Comparison of ENCODE assay signal across 8 cellular contexts in genomic region chr16:30956601-30957455, GRCh38. TPM values are rescaled to one million over a fixed set of nuclear protein-coding genes. Genes with fewer than 3 reads are reported as not detected.
A peak's percentile ranks its signal among the peaks of the same experiment; 100 is the strongest.
DNase-seq lines count a peak whose midpoint lies in the region; ATAC-seq, FAIRE-seq and TF ChIP-seq lines count a peak whose summit lies in the region.

No MANE protein-coding gene starts in this region.

- H3K36me3 Mint-ChIP-seq in activated CD4-positive, alpha-beta T cell treated with anti-CD3 and anti-CD28 coated beads, Interleukin-2, amount 10 ng/mL, durations not matched to agents 7 days and 5 days (ENCODE audit: low read depth), result peaks cover 32% of the 10 kb centered on the region

- TF ChIP-seq EP300 in HepG2 (IDR thresholded peaks at IDR 0.05; ENCODE audit: low read depth in 2 of 2, low read length in 2 of 2), result peak in 1 of 2 experiments; percentile 63; a peak in 2 of 4 replicates
- TF ChIP-seq EP300 in HepG2 (CRISPR knock-in tag; IDR thresholded peaks at IDR 0.05; ENCODE audit: borderline replicate concordance), result no peak

- peak; percentile 80 for TF ChIP-seq CTCF in HepG2 (CRISPR knock-in tag; IDR thresholded peaks at IDR 0.05)

- WGBS in HepG2 (ENCODE audit: low lambda C conversion rate), result 26% methylated on average over 35 of the region's 42 CpGs

- no peaks in the 10 kb centered on the region for H3K9me3 ChIP-seq in HepG2 (ENCODE audit: low read length)

- H3K27me3 ChIP-seq in HepG2 (ENCODE audit: control insufficient read depth in 1 of 2, insufficient read depth in 2 of 2, low read length in 2 of 2), result no peaks in the 10 kb centered on the region; a peak in 1 of 5 replicates

- TF ChIP-seq RAD21 in HepG2 (CRISPR knock-in tag; IDR thresholded peaks at IDR 0.05), result 0 out of 2 replicates have a peak, but pooled peaks have one; percentile 25

- H3K27ac Mint-ChIP-seq in activated CD4-positive, alpha-beta T cell treated with anti-CD3 and anti-CD28 coated beads, Interleukin-2, amount 10 ng/mL, durations not matched to agents 7 days and 5 days, result peak overlapping the region; percentile 100

- peak; percentile 48 for FAIRE-seq in HepG2 (lab: Jason Lieb, UNC)

- peaks cover 15% of the 10 kb centered on the region for H3K79me2 ChIP-seq in HepG2 (ENCODE audit: insufficient read depth, low read length)

- no peak; a peak in 1 of 4 replicates for TF ChIP-seq POLR2A in HepG2 (IDR thresholded peaks at IDR 0.05; ENCODE audit: insufficient read depth in 1 of 2, low read depth in 2 of 2, low read length in 2 of 2)

- H3K27me3 Mint-ChIP-seq in activated CD4-positive, alpha-beta T cell treated with anti-CD3 and anti-CD28 coated beads, Interleukin-2, amount 10 ng/mL, durations not matched to agents 7 days and 5 days, result no peaks in the 10 kb centered on the region

- H3K4me3 Mint-ChIP-seq in activated CD4-positive, alpha-beta T cell treated with anti-CD3 and anti-CD28 coated beads, Interleukin-2, amount 10 ng/mL, durations not matched to agents 7 days and 5 days, result peak overlapping the region; percentile 96

- ATAC-seq in HG03045 (IDR thresholded peaks at IDR 0.05; ENCODE audit: unreplicated experiment) (peak; percentile 46), HepG2 (peak; percentile 51)

- H3K9me3 Mint-ChIP-seq in activated CD4-positive, alpha-beta T cell treated with anti-CD3 and anti-CD28 coated beads, Interleukin-2, amount 10 ng/mL, durations not matched to agents 7 days and 5 days, result no peaks in the 10 kb centered on the region

- TSS peak; percentile 84 for BruUV-seq in HepG2 (replicated peaks; lab: Mats Ljungman, UMichigan)

- peaks cover 45% of the 10 kb centered on the region for H3K4me1 Mint-ChIP-seq in activated CD4-positive, alpha-beta T cell treated with anti-CD3 and anti-CD28 coated beads, Interleukin-2, amount 10 ng/mL, durations not matched to agents 7 days and 5 days

- DNase-seq in NCI-H1417 (lab: John Stamatoyannopoulos, UW) (peak; percentile 42 to 88 (median 79)), NCI-H1417 treated with DMSO at 0.1 percent for 48 hours (lab: John Stamatoyannopoulos, UW) (no peak), NCI-H510A treated with DMSO at 0.1 percent for 48 hours (lab: John Stamatoyannopoulos, UW) (peak; percentile 90), dedifferentiated amniotic fluid mesenchymal stem cell (ENCODE audit: extremely low spot score) (peak; percentile 63), HepG2 (ENCODE audit: low spot score) (peak; percentile 92)
- peak; percentile 88 for DNase-seq in activated CD4-positive, alpha-beta T cell treated with anti-CD3 and anti-CD28 coated beads, Interleukin-2, amount 10 ng/mL, durations not matched to agents 7 days and 5 days
- peak; percentile 94 for DNase-seq in stimulated activated CD4-positive, alpha-beta T cell treated with anti-CD3 and anti-CD28 coated beads, Interleukin-4, amount 100 ng/mL, for 24 hours

- H3K4me3 ChIP-seq in HepG2 (replicated peaks in 1 of 3; ENCODE audit: insufficient read depth in 1 of 3, low read depth in 2 of 3, low read length in 3 of 3), result peak overlapping the region; percentile 84 to 98 (median 93)

- H3K9ac ChIP-seq in HepG2 (ENCODE audit: insufficient read depth, low read depth, low read length), result peak overlapping the region; percentile 100

- H2AFZ ChIP-seq in HepG2 (ENCODE audit: low read length), result peak overlapping the region; percentile 81

- peak overlapping the region; percentile 97 for H3K27ac ChIP-seq in HepG2 (ENCODE audit: extremely low read length, insufficient read depth, low read length)

- POLR2A ChIA-PET in activated CD4-positive, alpha-beta T cell treated with anti-CD3 and anti-CD28 coated beads, Interleukin-2, amount 10 ng/mL, durations not matched to agents 7 days and 5 days (lab: Charles Lee), result interaction anchor here (0.6 to 0.7 kb wide), 2 partner anchors 37 to 223 kb away, joined by 4 to 5 read pairs; no protein-coding TSS in a partner anchor
- POLR2A ChIA-PET in HepG2 (lab: Yijun Ruan, JAX), result interaction anchor here (0.7 to 1.4 kb wide), 2 partner anchors 15 to 209 kb away, joined by 3 to 5 read pairs; partner anchors contain the start of gene PHKG2

- intact Hi-C loops in HepG2 (cut with micrococcal nuclease; ENCODE audit: unreplicated experiment), result loop anchor here (10.0 kb wide), 2 partner anchors 138 to 188 kb away; partner anchors contain the start of gene VKORC1

- in situ Hi-C loops in HepG2 (cut with HindIII; ENCODE audit: extremely low pct_ligation_motif_present, low pct_unique_long_range_greater_than_20kb), result no loop called here

- peaks cover 60% of the 10 kb centered on the region for H3K4me1 ChIP-seq in HepG2 (ENCODE audit: insufficient read depth, low read length)

- CTCF ChIA-PET in activated CD4-positive, alpha-beta T cell treated with anti-CD3 and anti-CD28 coated beads, Interleukin-2, amount 10 ng/mL, durations not matched to agents 7 days and 5 days (lab: Charles Lee), result interaction anchor here (1.0 kb wide), 2 partner anchors 15 to 20 kb away, joined by 3 to 4 read pairs; no protein-coding TSS in a partner anchor
- CTCF ChIA-PET in HepG2 (lab: Yijun Ruan, JAX; ENCODE audit: low intra/inter-chr PET ratio, low total read pairs), result no interaction called here

- peak overlapping the region; percentile 80 for H3K4me2 ChIP-seq in HepG2 (ENCODE audit: low read depth, low read length)

- H3K36me3 ChIP-seq in HepG2 (replicated peaks in 1 of 2; ENCODE audit: control insufficient read depth in 1 of 2, insufficient read depth in 2 of 2, low read length in 2 of 2), result peaks cover 18 to 30% of the 10 kb centered on the region in 2 experiments

- H4K20me1 ChIP-seq in HepG2 (ENCODE audit: insufficient read depth, low read length), result peaks cover 5% of the 10 kb centered on the region; the same call in 1 of the 2 replicates

RNA-seq across cellular contexts. Expression of gene SETD1A, which starts 0.7 kb away (rescaled TPM):
- total RNA-seq in activated CD4-positive, alpha-beta T cell treated with anti-CD3 and anti-CD28 coated beads, Interleukin-2, amount 10 ng/mL, durations not matched to agents 7 days and 5 days, result 10 to 100 TPM; 26.5 to 26.6 TPM
- 3.6 and 5.6 TPM in 2 replicates for total RNA-seq in HepG2 (2016; rRNA removed; fragmentation: Illumina TruSeq; extraction: Trizol)
- total RNA-seq in HepG2 (2016; cell fraction: cytosol; rRNA removed; fragmentation: Illumina TruSeq; extraction: Trizol; ENCODE audit: low read depth), result 7.1 and 10.5 TPM in 2 replicates
- total RNA-seq in HepG2 (2016; cell fraction: insoluble cytoplasmic fraction; rRNA removed; fragmentation: Illumina TruSeq; extraction: Trizol), result 3.1 and 5.4 TPM in 2 replicates
- total RNA-seq in HepG2 (2016; cell fraction: membrane; rRNA removed; fragmentation: Illumina TruSeq; extraction: Trizol), result 4.3 and 6.1 TPM in 2 replicates
- total RNA-seq in HepG2 (2016; cell fraction: nucleus; rRNA removed; fragmentation: Illumina TruSeq; extraction: Trizol), result 6.3 and 8.6 TPM in 2 replicates
- polyA plus RNA-seq in HepG2 (2011; rRNA removed), result 3.2 and 3.8 TPM in 2 replicates
- polyA plus RNA-seq in HepG2 (2011; cell fraction: cytosol; rRNA removed), result 1.6 and 2.0 TPM in 2 replicates
- polyA plus RNA-seq in HepG2 (2011; cell fraction: nucleus; rRNA removed), result 23.9 and 35.1 TPM in 2 replicates
- polyA plus RNA-seq in HepG2 (2012), result 15.4 and 28.2 TPM in 2 replicates
- polyA plus RNA-seq in HepG2 (2016; cell fraction: cytosol; fragmentation: Illumina TruSeq; extraction: Trizol; ENCODE audit: low read depth), result 0.57 and 1.4 TPM in 2 replicates
- 10.9 and 15.4 TPM in 2 replicates for polyA plus RNA-seq in HepG2 (2016; cell fraction: insoluble cytoplasmic fraction; fragmentation: Illumina TruSeq; extraction: Trizol; ENCODE audit: low read depth)
- 2.9 and 3.9 TPM in 2 replicates for polyA plus RNA-seq in HepG2 (2016; cell fraction: membrane; fragmentation: Illumina TruSeq; extraction: Trizol; ENCODE audit: low read depth)
- 43.7 and 55.5 TPM in 2 replicates for polyA plus RNA-seq in HepG2 (2016; cell fraction: nucleus; fragmentation: Illumina TruSeq; extraction: Trizol; ENCODE audit: insufficient read depth, low read depth)
- polyA minus RNA-seq in HepG2 (2011; rRNA and poly(A)+ RNA removed; ENCODE audit: low replicate concordance), result 5.5 and 8.7 TPM in 2 replicates
- 2.8 and 3.1 TPM in 2 replicates for polyA minus RNA-seq in HepG2 (2011; cell fraction: cytosol; rRNA and poly(A)+ RNA removed)
- polyA minus RNA-seq in HepG2 (2011; cell fraction: nucleus; rRNA and poly(A)+ RNA removed), result 7.0 and 11.2 TPM in 2 replicates

RNA-seq across cellular contexts. Expression of gene ORAI3, which starts 8.0 kb away (rescaled TPM):
- 10 to 100 TPM; 18.4 to 19.0 TPM for total RNA-seq in activated CD4-positive, alpha-beta T cell treated with anti-CD3 and anti-CD28 coated beads, Interleukin-2, amount 10 ng/mL, durations not matched to agents 7 days and 5 days
- 6.3 and 11.4 TPM in 2 replicates for total RNA-seq in HepG2 (2016; rRNA removed; fragmentation: Illumina TruSeq; extraction: Trizol)
- 3.1 and 3.3 TPM in 2 replicates for total RNA-seq in HepG2 (2016; cell fraction: cytosol; rRNA removed; fragmentation: Illumina TruSeq; extraction: Trizol; ENCODE audit: low read depth)
- total RNA-seq in HepG2 (2016; cell fraction: insoluble cytoplasmic fraction; rRNA removed; fragmentation: Illumina TruSeq; extraction: Trizol), result 6.8 and 11.0 TPM in 2 replicates
- 6.6 and 6.9 TPM in 2 replicates for total RNA-seq in HepG2 (2016; cell fraction: membrane; rRNA removed; fragmentation: Illumina TruSeq; extraction: Trizol)
- total RNA-seq in HepG2 (2016; cell fraction: nucleus; rRNA removed; fragmentation: Illumina TruSeq; extraction: Trizol), result 9.5 and 9.8 TPM in 2 replicates
- polyA plus RNA-seq in HepG2 (2011; rRNA removed), result 32.0 and 41.3 TPM in 2 replicates
- 40.6 and 43.1 TPM in 2 replicates for polyA plus RNA-seq in HepG2 (2011; cell fraction: cytosol; rRNA removed)
- polyA plus RNA-seq in HepG2 (2011; cell fraction: nucleus; rRNA removed), result 24.2 and 26.2 TPM in 2 replicates
- 8.4 and 8.8 TPM in 2 replicates for polyA plus RNA-seq in HepG2 (2012)
- 2.0 and 3.1 TPM in 2 replicates for polyA plus RNA-seq in HepG2 (2016; cell fraction: cytosol; fragmentation: Illumina TruSeq; extraction: Trizol; ENCODE audit: low read depth)
- 6.2 and 7.6 TPM in 2 replicates for polyA plus RNA-seq in HepG2 (2016; cell fraction: insoluble cytoplasmic fraction; fragmentation: Illumina TruSeq; extraction: Trizol; ENCODE audit: low read depth)
- 4.8 and 5.1 TPM in 2 replicates for polyA plus RNA-seq in HepG2 (2016; cell fraction: membrane; fragmentation: Illumina TruSeq; extraction: Trizol; ENCODE audit: low read depth)
- 14.8 and 15.7 TPM in 2 replicates for polyA plus RNA-seq in HepG2 (2016; cell fraction: nucleus; fragmentation: Illumina TruSeq; extraction: Trizol; ENCODE audit: insufficient read depth, low read depth)
- polyA minus RNA-seq in HepG2 (2011; rRNA and poly(A)+ RNA removed; ENCODE audit: low replicate concordance), result 9.3 and 112 TPM in 2 replicates
- polyA minus RNA-seq in HepG2 (2011; cell fraction: cytosol; rRNA and poly(A)+ RNA removed), result 19.9 and 21.3 TPM in 2 replicates
- polyA minus RNA-seq in HepG2 (2011; cell fraction: nucleus; rRNA and poly(A)+ RNA removed), result 9.7 and 16.2 TPM in 2 replicates

RNA-seq across cellular contexts. Expression of gene HSD3B7, which starts 28.2 kb away (rescaled TPM):
- 1 to 10 TPM; 3.4 to 3.5 TPM for total RNA-seq in activated CD4-positive, alpha-beta T cell treated with anti-CD3 and anti-CD28 coated beads, Interleukin-2, amount 10 ng/mL, durations not matched to agents 7 days and 5 days
- 58.8 and 69.7 TPM in 2 replicates for total RNA-seq in HepG2 (2016; rRNA removed; fragmentation: Illumina TruSeq; extraction: Trizol)
- 12.1 and 14.2 TPM in 2 replicates for total RNA-seq in HepG2 (2016; cell fraction: cytosol; rRNA removed; fragmentation: Illumina TruSeq; extraction: Trizol; ENCODE audit: low read depth)
- total RNA-seq in HepG2 (2016; cell fraction: insoluble cytoplasmic fraction; rRNA removed; fragmentation: Illumina TruSeq; extraction: Trizol), result 53.9 and 70.3 TPM in 2 replicates
- total RNA-seq in HepG2 (2016; cell fraction: membrane; rRNA removed; fragmentation: Illumina TruSeq; extraction: Trizol), result 26.6 and 27.7 TPM in 2 replicates
- 36.3 and 39.5 TPM in 2 replicates for total RNA-seq in HepG2 (2016; cell fraction: nucleus; rRNA removed; fragmentation: Illumina TruSeq; extraction: Trizol)
- 32.9 and 40.9 TPM in 2 replicates for polyA plus RNA-seq in HepG2 (2011; rRNA removed)
- 29.8 and 45.1 TPM in 2 replicates for polyA plus RNA-seq in HepG2 (2011; cell fraction: cytosol; rRNA removed)
- polyA plus RNA-seq in HepG2 (2011; cell fraction: nucleus; rRNA removed), result 63.4 and 68.4 TPM in 2 replicates
- polyA plus RNA-seq in HepG2 (2012), result 14.8 and 17.8 TPM in 2 replicates
- 10.6 and 11.9 TPM in 2 replicates for polyA plus RNA-seq in HepG2 (2016; cell fraction: cytosol; fragmentation: Illumina TruSeq; extraction: Trizol; ENCODE audit: low read depth)
- polyA plus RNA-seq in HepG2 (2016; cell fraction: insoluble cytoplasmic fraction; fragmentation: Illumina TruSeq; extraction: Trizol; ENCODE audit: low read depth), result 43.4 and 50.5 TPM in 2 replicates
- polyA plus RNA-seq in HepG2 (2016; cell fraction: membrane; fragmentation: Illumina TruSeq; extraction: Trizol; ENCODE audit: low read depth), result 18.0 and 19.2 TPM in 2 replicates
- polyA plus RNA-seq in HepG2 (2016; cell fraction: nucleus; fragmentation: Illumina TruSeq; extraction: Trizol; ENCODE audit: insufficient read depth, low read depth), result 69.7 and 71.0 TPM in 2 replicates
- 11.6 and 56.6 TPM in 2 replicates for polyA minus RNA-seq in HepG2 (2011; rRNA and poly(A)+ RNA removed; ENCODE audit: low replicate concordance)
- polyA minus RNA-seq in HepG2 (2011; cell fraction: cytosol; rRNA and poly(A)+ RNA removed), result 19.8 and 20.1 TPM in 2 replicates
- 5.0 and 5.8 TPM in 2 replicates for polyA minus RNA-seq in HepG2 (2011; cell fraction: nucleus; rRNA and poly(A)+ RNA removed)

RNA-seq across cellular contexts. Expression of gene FBXL19, which starts 33.5 kb away (rescaled TPM):
- total RNA-seq in activated CD4-positive, alpha-beta T cell treated with anti-CD3 and anti-CD28 coated beads, Interleukin-2, amount 10 ng/mL, durations not matched to agents 7 days and 5 days, result 10 to 100 TPM; 21.7 to 22.4 TPM
- 7.4 and 13.7 TPM in 2 replicates for total RNA-seq in HepG2 (2016; rRNA removed; fragmentation: Illumina TruSeq; extraction: Trizol)
- 0.88 and 1.0 TPM in 2 replicates for total RNA-seq in HepG2 (2016; cell fraction: cytosol; rRNA removed; fragmentation: Illumina TruSeq; extraction: Trizol; ENCODE audit: low read depth)
- total RNA-seq in HepG2 (2016; cell fraction: insoluble cytoplasmic fraction; rRNA removed; fragmentation: Illumina TruSeq; extraction: Trizol), result 7.5 and 14.8 TPM in 2 replicates
- total RNA-seq in HepG2 (2016; cell fraction: membrane; rRNA removed; fragmentation: Illumina TruSeq; extraction: Trizol), result 3.5 and 3.7 TPM in 2 replicates
- total RNA-seq in HepG2 (2016; cell fraction: nucleus; rRNA removed; fragmentation: Illumina TruSeq; extraction: Trizol), result 7.2 and 8.5 TPM in 2 replicates
- polyA plus RNA-seq in HepG2 (2011; rRNA removed), result 6.0 and 10.1 TPM in 2 replicates
- 4.8 and 8.3 TPM in 2 replicates for polyA plus RNA-seq in HepG2 (2011; cell fraction: cytosol; rRNA removed)
- 32.6 and 42.1 TPM in 2 replicates for polyA plus RNA-seq in HepG2 (2011; cell fraction: nucleus; rRNA removed)
- polyA plus RNA-seq in HepG2 (2012), result 6.0 and 7.5 TPM in 2 replicates
- 0.59 and 0.62 TPM in 2 replicates for polyA plus RNA-seq in HepG2 (2016; cell fraction: cytosol; fragmentation: Illumina TruSeq; extraction: Trizol; ENCODE audit: low read depth)
- 8.3 and 8.7 TPM in 2 replicates for polyA plus RNA-seq in HepG2 (2016; cell fraction: insoluble cytoplasmic fraction; fragmentation: Illumina TruSeq; extraction: Trizol; ENCODE audit: low read depth)
- polyA plus RNA-seq in HepG2 (2016; cell fraction: membrane; fragmentation: Illumina TruSeq; extraction: Trizol; ENCODE audit: low read depth), result 2.0 and 2.5 TPM in 2 replicates
- polyA plus RNA-seq in HepG2 (2016; cell fraction: nucleus; fragmentation: Illumina TruSeq; extraction: Trizol; ENCODE audit: insufficient read depth, low read depth), result 18.4 and 19.3 TPM in 2 replicates
- 9.2 and 19.5 TPM in 2 replicates for polyA minus RNA-seq in HepG2 (2011; rRNA and poly(A)+ RNA removed; ENCODE audit: low replicate concordance)
- 8.9 and 9.6 TPM in 2 replicates for polyA minus RNA-seq in HepG2 (2011; cell fraction: cytosol; rRNA and poly(A)+ RNA removed)
- polyA minus RNA-seq in HepG2 (2011; cell fraction: nucleus; rRNA and poly(A)+ RNA removed), result 6.3 and 7.0 TPM in 2 replicates

RNA-seq across cellular contexts. Expression of gene STX1B, which starts 53.6 kb away (rescaled TPM):
- total RNA-seq in activated CD4-positive, alpha-beta T cell treated with anti-CD3 and anti-CD28 coated beads, Interleukin-2, amount 10 ng/mL, durations not matched to agents 7 days and 5 days, result 1 to 10 TPM in 1 of 2 experiments, under 1 TPM in 1; 0.62 to 1.1 TPM
- 1.7 and 3.0 TPM in 2 replicates for total RNA-seq in HepG2 (2016; rRNA removed; fragmentation: Illumina TruSeq; extraction: Trizol)
- total RNA-seq in HepG2 (2016; cell fraction: cytosol; rRNA removed; fragmentation: Illumina TruSeq; extraction: Trizol; ENCODE audit: low read depth), result 3.7 and 5.0 TPM in 2 replicates
- 1.00 and 4.0 TPM in 2 replicates for total RNA-seq in HepG2 (2016; cell fraction: insoluble cytoplasmic fraction; rRNA removed; fragmentation: Illumina TruSeq; extraction: Trizol)
- total RNA-seq in HepG2 (2016; cell fraction: membrane; rRNA removed; fragmentation: Illumina TruSeq; extraction: Trizol), result 3.5 TPM in 2 replicates
- 3.8 and 7.5 TPM in 2 replicates for total RNA-seq in HepG2 (2016; cell fraction: nucleus; rRNA removed; fragmentation: Illumina TruSeq; extraction: Trizol)
- 1.3 and 2.1 TPM in 2 replicates for polyA plus RNA-seq in HepG2 (2011; rRNA removed)
- polyA plus RNA-seq in HepG2 (2011; cell fraction: cytosol; rRNA removed), result 0.55 and 0.67 TPM in 2 replicates
- 9.0 and 9.4 TPM in 2 replicates for polyA plus RNA-seq in HepG2 (2011; cell fraction: nucleus; rRNA removed)
- 1.1 and 1.5 TPM in 2 replicates for polyA plus RNA-seq in HepG2 (2012)
- polyA plus RNA-seq in HepG2 (2016; cell fraction: cytosol; fragmentation: Illumina TruSeq; extraction: Trizol; ENCODE audit: low read depth), result 2.1 and 2.2 TPM in 2 replicates
- polyA plus RNA-seq in HepG2 (2016; cell fraction: insoluble cytoplasmic fraction; fragmentation: Illumina TruSeq; extraction: Trizol; ENCODE audit: low read depth), result 0.69 and 0.76 TPM in 2 replicates
- 1.4 and 1.9 TPM in 2 replicates for polyA plus RNA-seq in HepG2 (2016; cell fraction: membrane; fragmentation: Illumina TruSeq; extraction: Trizol; ENCODE audit: low read depth)
- 10.6 and 11.3 TPM in 2 replicates for polyA plus RNA-seq in HepG2 (2016; cell fraction: nucleus; fragmentation: Illumina TruSeq; extraction: Trizol; ENCODE audit: insufficient read depth, low read depth)
- 2.6 and 7.4 TPM in 2 replicates for polyA minus RNA-seq in HepG2 (2011; rRNA and poly(A)+ RNA removed; ENCODE audit: low replicate concordance)
- 0.26 and 0.69 TPM in 2 replicates for polyA minus RNA-seq in HepG2 (2011; cell fraction: cytosol; rRNA and poly(A)+ RNA removed)
- 9.0 and 11.2 TPM in 2 replicates for polyA minus RNA-seq in HepG2 (2011; cell fraction: nucleus; rRNA and poly(A)+ RNA removed)
